Comparison of ENCODE assay signal across 8 cellular contexts in genomic region chr20:54103067-54103761, GRCh38.
DNase-seq lines count a peak whose midpoint lies in the region; ATAC-seq and TF ChIP-seq lines count a peak whose summit lies in the region.

No MANE protein-coding gene starts in this region.

- DNase-seq in ELR (ENCODE audit: low read depth) (peak; percentile 82), HUDEP-2 (lab: John Stamatoyannopoulos, UW; ENCODE audit: unreplicated experiment in 76 of 76) (peak in 63 of 76 experiments; percentile 6 to 87 (median 47)), amniotic epithelial cell (ENCODE audit: low read depth) (peak; percentile 64), hippocampal formation (lab: John Stamatoyannopoulos, UW) (peak; percentile 4 to 27), epidermal melanocyte (ENCODE audit: insufficient read length, low spot score) (no peak)
- peak; percentile 77 for DNase-seq in stimulated activated CD4-positive, alpha-beta T cell treated with anti-CD3 and anti-CD28 coated beads, Interleukin-12 subunit alpha, Interleukin-12 subunit beta, amount 100 ng/mL, for 4 hours

- H3K4me3 ChIP-seq in SU-DHL-6 (ENCODE audit: insufficient read depth, low read length, poor library complexity, severe bottlenecking), result no peak overlapping the region

- no peaks in the 10 kb centered on the region for H4K20me1 ChIP-seq in SU-DHL-6 (ENCODE audit: low read depth, low read length)

- TF ChIP-seq CTCF in SU-DHL-6 (IDR thresholded peaks at IDR 0.05; ENCODE audit: insufficient read depth, low read length, poor library complexity, severe bottlenecking), result peak; percentile 73

- H3F3A ChIP-seq in SU-DHL-6 (ENCODE audit: insufficient read depth), result no peaks in the 10 kb centered on the region

- H3K79me2 ChIP-seq in SU-DHL-6 (ENCODE audit: insufficient read depth, low read length), result no peaks in the 10 kb centered on the region

- no peaks in the 10 kb centered on the region for H3K9me2 ChIP-seq in SU-DHL-6 (replicated peaks; ENCODE audit: insufficient read depth, low read length)

- H3K9me3 ChIP-seq in SU-DHL-6 (ENCODE audit: insufficient read depth, low read length), result no peaks in the 10 kb centered on the region

- H3K4me2 ChIP-seq in SU-DHL-6 (ENCODE audit: low read depth, low read length, poor library complexity, severe bottlenecking), result no peak overlapping the region

- no peak overlapping the region for H3K9ac ChIP-seq in SU-DHL-6 (ENCODE audit: low read length)

- H3K36me3 ChIP-seq in SU-DHL-6 (ENCODE audit: low read length), result no peaks in the 10 kb centered on the region

- no peak overlapping the region for H2AFZ ChIP-seq in SU-DHL-6 (ENCODE audit: low read depth, low read length, severe bottlenecking)

- H3K27ac ChIP-seq in SU-DHL-6 (ENCODE audit: low read depth, low read length), result no peak overlapping the region

- peak; percentile 80 for ATAC-seq in GM21423 (IDR thresholded peaks at IDR 0.05; ENCODE audit: unreplicated experiment)

- no peaks in the 10 kb centered on the region for H3K27me3 ChIP-seq in SU-DHL-6 (ENCODE audit: low read length)
